ENCODE assay signal across 9 cellular contexts in the genomic region with DNA sequence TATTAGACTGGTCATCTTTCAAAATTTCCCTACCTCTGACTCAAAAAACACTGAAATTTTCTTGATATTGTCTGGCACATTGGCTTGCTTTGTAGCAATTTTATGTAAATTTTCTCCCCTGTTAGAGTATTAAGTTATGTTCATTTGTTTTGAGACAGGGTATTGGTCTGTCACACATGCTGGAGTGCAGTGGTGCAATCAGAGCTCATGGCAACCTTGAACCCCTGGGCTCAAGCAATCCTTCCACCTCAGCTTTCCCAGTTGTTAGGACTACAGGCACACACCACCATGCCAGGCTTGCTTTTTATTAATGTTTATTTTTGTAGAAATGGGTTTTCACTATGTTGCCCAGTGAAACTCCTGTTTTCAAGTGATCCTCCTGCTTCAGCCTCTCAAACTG. TPM values are rescaled to one million over a fixed set of nuclear protein-coding genes. Genes with fewer than 3 reads are reported as not detected.
"Had no signal": no experiment of that assay in that cellular context is flagged by ENCODE, and none has a peak within 500 bp of the region (broad histone marks: within the 10 kb centered on the region; RNA-seq: fewer than 3 reads in every experiment).

No MANE protein-coding gene starts in this region.

- DNase-seq: GDM1, GF-D8 had no signal

- H3K4me3 ChIP-seq: GM12878 had no signal

- ATAC-seq: GM12878 had no signal

- FAIRE-seq: G401.6, GM12878, GM12891, GM12892, GM18507, GM19239 had no signal

RNA-seq across cellular contexts. Expression of a gene that starts 17.5 kb away (rescaled TPM):
- total RNA-seq: G401, GM12878 had no signal
- polyA plus RNA-seq: GM12878 had no signal
